22 cellular contexts compared by ENCODE assay signal in genomic region chr3:33091746-33092145, GRCh38. TPM values are rescaled to one million over a fixed set of nuclear protein-coding genes. Genes with fewer than 3 reads are reported as not detected.
DNase-seq lines count a peak whose midpoint lies in the region; ATAC-seq, FAIRE-seq and TF ChIP-seq lines count a peak whose summit lies in the region.
"Had no signal": no experiment of that assay in that cellular context is flagged by ENCODE, and none has a peak within 500 bp of the region (broad histone marks: within the 10 kb centered on the region; RNA-seq: fewer than 3 reads in every experiment).

No MANE protein-coding gene starts in this region.

- CTCF ChIA-PET in activated CD8-positive, alpha-beta T cell treated with anti-CD3 and anti-CD28 coated beads, Interleukin-2, amount 10 ng/mL, durations not matched to agents 7 days and 5 days (lab: Charles Lee), result no interaction called here
- CTCF ChIA-PET in activated CD8-positive, alpha-beta T cell treated with anti-CD3 and anti-CD28 coated beads for 36 hours (lab: Charles Lee), result no interaction called here

- intact Hi-C loops in activated CD8-positive, alpha-beta T cell treated with anti-CD3 and anti-CD28 coated beads for 36 hours (cut with micrococcal nuclease), result no loop called here

- peak overlapping the region; percentile 4 for H3K27ac Mint-ChIP-seq in activated CD8-positive, alpha-beta T cell treated with anti-CD3 and anti-CD28 coated beads, Interleukin-2, amount 10 ng/mL, durations not matched to agents 7 days and 5 days
- no peak overlapping the region for H3K27ac Mint-ChIP-seq in activated CD8-positive, alpha-beta T cell treated with anti-CD3 and anti-CD28 coated beads for 36 hours
- H3K27ac Mint-ChIP-seq in activated naive CD8-positive, alpha-beta T cell treated with anti-CD3 and anti-CD28 coated beads, Interleukin-2, amount 10 ng/mL, durations not matched to agents 7 days and 5 days, result peak overlapping the region; percentile 27
- H3K27ac Mint-ChIP-seq in stimulated activated memory B cell treated with anti-CD40 and anti-IgM and Interleukin-4, amounts not matched to agents 10 μg/mL and 1 μg/mL and 100 μg/mL, for 72 hours, result peak overlapping the region; percentile 75
- H3K27ac Mint-ChIP-seq: mesothelial cell of epicardium had no signal

- no peak for DNase-seq in activated CD8-positive, alpha-beta T cell treated with anti-CD3 and anti-CD28 coated beads, Interleukin-2, amount 10 ng/mL, durations not matched to agents 7 days and 5 days
- no peak for DNase-seq in activated CD8-positive, alpha-beta T cell treated with anti-CD3 and anti-CD28 coated beads for 36 hours
- DNase-seq in ELF-1 (ENCODE audit: low read depth, low spot score), result peak; percentile 55
- DNase-seq in activated naive CD8-positive, alpha-beta T cell treated with anti-CD3 and anti-CD28 coated beads, Interleukin-2, amount 10 ng/mL, durations not matched to agents 7 days and 5 days, result no peak
- no peak for DNase-seq in H54 (ENCODE audit: insufficient read length, low spot score)
- no peak for DNase-seq in effector CD8-positive, alpha-beta T cell (lab: John Stamatoyannopoulos, UW)
- DNase-seq in AG08396 (ENCODE audit: low spot score), result no peak
- DNase-seq: activated CD4-positive, alpha-beta T cell treated with anti-CD3 and anti-CD28 coated beads, Interleukin-2, amount 50 U/mL, for 1 hour; activated effector memory CD4-positive, alpha-beta T cell treated with anti-CD3 and anti-CD28 coated beads, Interleukin-2, amount 50 U/mL, for 16 hours; adrenal gland; BE2C; body of pancreas; DMS79 treated with DMSO at 0.1 percent for 48 hours; left ventricle myocardium inferior; naive thymus-derived CD8-positive, alpha-beta T cell; NCI-H146; NCI-H446 treated with DMSO at 0.1 percent for 48 hours; NCI-H82; tibial artery had no signal

- peaks cover 72% of the 10 kb centered on the region for H3K36me3 Mint-ChIP-seq in activated CD8-positive, alpha-beta T cell treated with anti-CD3 and anti-CD28 coated beads, Interleukin-2, amount 10 ng/mL, durations not matched to agents 7 days and 5 days (ENCODE audit: low read depth)
- H3K36me3 Mint-ChIP-seq in activated CD8-positive, alpha-beta T cell treated with anti-CD3 and anti-CD28 coated beads for 36 hours (ENCODE audit: low read depth), result peaks cover 62% of the 10 kb centered on the region
- peaks cover 46% of the 10 kb centered on the region for H3K36me3 Mint-ChIP-seq in activated naive CD8-positive, alpha-beta T cell treated with anti-CD3 and anti-CD28 coated beads, Interleukin-2, amount 10 ng/mL, durations not matched to agents 7 days and 5 days
- H3K36me3 Mint-ChIP-seq in stimulated activated memory B cell treated with anti-CD40 and anti-IgM and Interleukin-4, amounts not matched to agents 10 μg/mL and 1 μg/mL and 100 μg/mL, for 72 hours, result peaks cover 59% of the 10 kb centered on the region

- TF ChIP-seq POLR2A in H54 (IDR thresholded peaks at IDR 0.05; ENCODE audit: low read depth, low read length), result no peak

- H3K9me3 Mint-ChIP-seq in activated CD8-positive, alpha-beta T cell treated with anti-CD3 and anti-CD28 coated beads, Interleukin-2, amount 10 ng/mL, durations not matched to agents 7 days and 5 days (ENCODE audit: insufficient read depth), result no peaks in the 10 kb centered on the region
- H3K9me3 Mint-ChIP-seq in activated CD8-positive, alpha-beta T cell treated with anti-CD3 and anti-CD28 coated beads for 36 hours, result peaks cover 2% of the 10 kb centered on the region
- H3K9me3 Mint-ChIP-seq in activated naive CD8-positive, alpha-beta T cell treated with anti-CD3 and anti-CD28 coated beads, Interleukin-2, amount 10 ng/mL, durations not matched to agents 7 days and 5 days, result peaks cover 3% of the 10 kb centered on the region
- H3K9me3 Mint-ChIP-seq in stimulated activated memory B cell treated with anti-CD40 and anti-IgM and Interleukin-4, amounts not matched to agents 10 μg/mL and 1 μg/mL and 100 μg/mL, for 72 hours, result no peaks in the 10 kb centered on the region
- H3K9me3 Mint-ChIP-seq: naive thymus-derived CD8-positive, alpha-beta T cell had no signal

- ATAC-seq in activated CD8-positive, alpha-beta T cell treated with anti-CD3 and anti-CD28 coated beads, Interleukin-2, amount 10 ng/mL, durations not matched to agents 7 days and 5 days, result no peak
- no peak for ATAC-seq in activated CD8-positive, alpha-beta T cell treated with anti-CD3 and anti-CD28 coated beads for 36 hours
- no peak for ATAC-seq in activated naive CD8-positive, alpha-beta T cell treated with anti-CD3 and anti-CD28 coated beads, Interleukin-2, amount 10 ng/mL, durations not matched to agents 7 days and 5 days (ENCODE audit: low read depth)
- ATAC-seq in stimulated activated memory B cell treated with anti-CD40 and anti-IgM and Interleukin-4, amounts not matched to agents 10 μg/mL and 1 μg/mL and 100 μg/mL, for 72 hours, result no peak
- ATAC-seq: body of pancreas; naive thymus-derived CD8-positive, alpha-beta T cell had no signal

- TF ChIP-seq CTCF in activated CD8-positive, alpha-beta T cell treated with anti-CD3 and anti-CD28 coated beads for 36 hours (IDR thresholded peaks at IDR 0.05), result no peak

- no peaks in the 10 kb centered on the region for H3K27me3 Mint-ChIP-seq in activated CD8-positive, alpha-beta T cell treated with anti-CD3 and anti-CD28 coated beads, Interleukin-2, amount 10 ng/mL, durations not matched to agents 7 days and 5 days (ENCODE audit: low read depth)
- H3K27me3 Mint-ChIP-seq in activated CD8-positive, alpha-beta T cell treated with anti-CD3 and anti-CD28 coated beads for 36 hours, result no peaks in the 10 kb centered on the region
- H3K27me3 Mint-ChIP-seq in activated naive CD8-positive, alpha-beta T cell treated with anti-CD3 and anti-CD28 coated beads, Interleukin-2, amount 10 ng/mL, durations not matched to agents 7 days and 5 days, result peaks cover 2% of the 10 kb centered on the region
- no peaks in the 10 kb centered on the region for H3K27me3 Mint-ChIP-seq in stimulated activated memory B cell treated with anti-CD40 and anti-IgM and Interleukin-4, amounts not matched to agents 10 μg/mL and 1 μg/mL and 100 μg/mL, for 72 hours
- H3K27me3 Mint-ChIP-seq: naive thymus-derived CD8-positive, alpha-beta T cell had no signal

- no peak overlapping the region for H3K4me3 Mint-ChIP-seq in activated CD8-positive, alpha-beta T cell treated with anti-CD3 and anti-CD28 coated beads, Interleukin-2, amount 10 ng/mL, durations not matched to agents 7 days and 5 days
- H3K4me3 Mint-ChIP-seq in activated CD8-positive, alpha-beta T cell treated with anti-CD3 and anti-CD28 coated beads for 36 hours, result no peak overlapping the region
- H3K4me3 Mint-ChIP-seq in activated naive CD8-positive, alpha-beta T cell treated with anti-CD3 and anti-CD28 coated beads, Interleukin-2, amount 10 ng/mL, durations not matched to agents 7 days and 5 days, result no peak overlapping the region
- H3K4me3 Mint-ChIP-seq in stimulated activated memory B cell treated with anti-CD40 and anti-IgM and Interleukin-4, amounts not matched to agents 10 μg/mL and 1 μg/mL and 100 μg/mL, for 72 hours, result no peak overlapping the region
- H3K4me3 Mint-ChIP-seq: mesothelial cell of epicardium had no signal

- FAIRE-seq in H54 (lab: Jason Lieb, UNC), result no peak
- FAIRE-seq: islet of Langerhans had no signal

- POLR2A ChIA-PET in activated CD8-positive, alpha-beta T cell treated with anti-CD3 and anti-CD28 coated beads, Interleukin-2, amount 10 ng/mL, durations not matched to agents 7 days and 5 days (lab: Charles Lee), result interaction anchor here (0.6 kb wide), 1 partner anchor 35 kb away, joined by 3 read pairs; no protein-coding TSS in a partner anchor
- POLR2A ChIA-PET in activated CD8-positive, alpha-beta T cell treated with anti-CD3 and anti-CD28 coated beads for 36 hours (lab: Charles Lee), result no interaction called here
- POLR2A ChIA-PET in activated naive CD8-positive, alpha-beta T cell treated with anti-CD3 and anti-CD28 coated beads, Interleukin-2, amount 10 ng/mL, durations not matched to agents 7 days and 5 days (lab: Charles Lee), result no interaction called here

- H3K4me1 Mint-ChIP-seq in activated CD8-positive, alpha-beta T cell treated with anti-CD3 and anti-CD28 coated beads, Interleukin-2, amount 10 ng/mL, durations not matched to agents 7 days and 5 days (ENCODE audit: low read depth), result peaks cover 74% of the 10 kb centered on the region
- H3K4me1 Mint-ChIP-seq in activated CD8-positive, alpha-beta T cell treated with anti-CD3 and anti-CD28 coated beads for 36 hours (ENCODE audit: low read depth), result peaks cover 75% of the 10 kb centered on the region
- peaks cover 55% of the 10 kb centered on the region for H3K4me1 Mint-ChIP-seq in activated naive CD8-positive, alpha-beta T cell treated with anti-CD3 and anti-CD28 coated beads, Interleukin-2, amount 10 ng/mL, durations not matched to agents 7 days and 5 days
- peaks cover 86% of the 10 kb centered on the region for H3K4me1 Mint-ChIP-seq in stimulated activated memory B cell treated with anti-CD40 and anti-IgM and Interleukin-4, amounts not matched to agents 10 μg/mL and 1 μg/mL and 100 μg/mL, for 72 hours

RNA-seq across cellular contexts. Expression of gene GLB1, which starts 5.2 kb away (rescaled TPM):
- 10 to 100 TPM; 37.8 to 38.7 TPM for total RNA-seq in activated CD8-positive, alpha-beta T cell treated with anti-CD3 and anti-CD28 coated beads, Interleukin-2, amount 10 ng/mL, durations not matched to agents 7 days and 5 days
- 10 to 100 TPM; 55.4 to 57.5 TPM for total RNA-seq in activated CD8-positive, alpha-beta T cell treated with anti-CD3 and anti-CD28 coated beads for 36 hours
- 10 to 100 TPM; 40.6 to 46.0 TPM for total RNA-seq in activated naive CD8-positive, alpha-beta T cell treated with anti-CD3 and anti-CD28 coated beads, Interleukin-2, amount 10 ng/mL, durations not matched to agents 7 days and 5 days

RNA-seq across cellular contexts. Expression of gene TMPPE, which starts 5.2 kb away (rescaled TPM):
- 10 to 100 TPM; 11.9 to 12.1 TPM for total RNA-seq in activated CD8-positive, alpha-beta T cell treated with anti-CD3 and anti-CD28 coated beads, Interleukin-2, amount 10 ng/mL, durations not matched to agents 7 days and 5 days
- 1 to 10 TPM; 6.5 to 6.6 TPM for total RNA-seq in activated CD8-positive, alpha-beta T cell treated with anti-CD3 and anti-CD28 coated beads for 36 hours
- total RNA-seq in activated naive CD8-positive, alpha-beta T cell treated with anti-CD3 and anti-CD28 coated beads, Interleukin-2, amount 10 ng/mL, durations not matched to agents 7 days and 5 days, result 10 to 100 TPM in 1 of 2 experiments, 1 to 10 TPM in 1; 9.8 to 10.9 TPM

RNA-seq across cellular contexts. Expression of gene CRTAP, which starts 22.1 kb away (rescaled TPM):
- total RNA-seq in activated CD8-positive, alpha-beta T cell treated with anti-CD3 and anti-CD28 coated beads, Interleukin-2, amount 10 ng/mL, durations not matched to agents 7 days and 5 days, result 10 to 100 TPM; 21.2 to 22.5 TPM
- total RNA-seq in activated CD8-positive, alpha-beta T cell treated with anti-CD3 and anti-CD28 coated beads for 36 hours, result 10 to 100 TPM; 32.7 to 35.7 TPM
- total RNA-seq in activated naive CD8-positive, alpha-beta T cell treated with anti-CD3 and anti-CD28 coated beads, Interleukin-2, amount 10 ng/mL, durations not matched to agents 7 days and 5 days, result 10 to 100 TPM; 36.0 to 39.4 TPM
